ENCODE assay signal across 2 cellular contexts in genomic region chr12:75565795-75566194, GRCh38.
A peak's percentile ranks its signal among the peaks of the same experiment; 100 is the strongest.
TF ChIP-seq lines count a peak whose summit lies in the region.

No MANE protein-coding gene starts in this region.

TF ChIP-seq in HepG2, 621 proteins besides CTCF, POLR2A, EP300 and RAD21:
- TF ChIP-seq ZNF292 (CRISPR knock-in tag; IDR thresholded peaks at IDR 0.05; ENCODE audit: borderline replicate concordance, low read depth) (no peak), HHEX (CRISPR knock-in tag; IDR thresholded peaks at IDR 0.05) (no peak), ZNF724P (CRISPR knock-in tag; IDR thresholded peaks at IDR 0.05; ENCODE audit: borderline replicate concordance) (peak; percentile 69), ZNF569 (CRISPR knock-in tag; IDR thresholded peaks at IDR 0.05; ENCODE audit: borderline replicate concordance) (no peak), ZNF34 (CRISPR knock-in tag; IDR thresholded peaks at IDR 0.05; ENCODE audit: borderline replicate concordance) (no peak), ZBTB21 (CRISPR knock-in tag; IDR thresholded peaks at IDR 0.05) (no peak), ZNF441 (CRISPR knock-in tag; IDR thresholded peaks at IDR 0.05; ENCODE audit: borderline replicate concordance) (no peak)

TF ChIP-seq in IMR-90, 13 proteins besides CTCF, POLR2A, EP300 and RAD21:
- TF ChIP-seq CEBPB (IDR thresholded peaks at IDR 0.05; ENCODE audit: low read depth, low read length), result no peak
- TF ChIP-seq RCOR1 (IDR thresholded peaks at IDR 0.05; ENCODE audit: insufficient replicate concordance, low read length), result no peak
